8 cellular contexts compared by ENCODE assay signal in the genomic region with DNA sequence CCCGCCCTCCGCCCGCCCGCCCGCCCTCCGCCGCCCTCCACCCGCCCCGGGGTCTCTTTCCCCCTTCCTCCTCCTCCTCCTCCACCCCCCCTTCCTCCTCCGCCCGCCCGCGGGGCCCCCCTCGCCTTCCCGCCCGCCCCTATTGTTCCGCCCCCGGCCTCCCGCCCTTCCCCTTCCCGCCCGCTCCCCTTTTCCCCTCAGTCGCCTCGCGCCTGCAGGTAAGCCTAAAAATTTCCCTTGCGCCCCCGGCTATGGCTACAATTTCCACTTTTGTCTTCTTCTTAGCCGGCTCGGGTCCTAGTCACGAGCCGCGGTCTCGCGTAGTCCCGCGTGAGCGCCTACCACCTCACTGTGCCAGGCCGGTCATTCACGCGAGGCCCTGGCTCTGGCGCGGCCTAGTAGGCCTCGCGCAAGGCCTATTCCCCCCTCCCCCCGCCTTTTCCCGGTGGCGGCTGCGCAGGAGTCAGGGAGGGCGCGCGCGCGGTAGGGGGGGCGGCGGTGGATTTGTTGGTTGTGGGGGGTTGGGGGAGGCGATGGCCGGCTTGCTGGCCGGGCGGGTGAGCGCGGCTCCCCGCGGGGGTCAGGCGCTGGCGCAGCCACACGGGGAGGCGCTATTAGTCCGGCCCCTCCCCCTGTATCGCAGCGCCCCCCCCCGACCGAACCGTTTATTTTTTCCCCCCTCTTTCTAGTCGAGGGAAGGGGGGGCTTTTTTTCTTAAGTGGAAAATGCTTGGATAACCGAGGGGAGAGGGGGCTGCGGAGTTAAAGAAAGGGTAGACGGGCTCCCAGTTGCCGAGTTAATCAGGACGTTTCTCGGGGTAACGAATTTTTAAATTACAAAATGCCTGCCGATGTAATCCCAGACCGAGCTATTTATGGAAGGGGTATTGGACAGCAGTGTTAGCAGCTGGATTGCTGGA. TPM values are rescaled to one million over a fixed set of nuclear protein-coding genes. Genes with fewer than 3 reads are reported as not detected.
A peak's percentile ranks its signal among the peaks of the same experiment; 100 is the strongest.
DNase-seq lines count a peak whose midpoint lies in the region; ATAC-seq and TF ChIP-seq lines count a peak whose summit lies in the region.

No MANE protein-coding gene starts in this region.

- H3K4me1 ChIP-seq in right cardiac atrium (ENCODE audit: control insufficient read depth, insufficient read depth, low read length) (peaks cover 2% of the 10 kb centered on the region), psoas muscle (peaks cover 38% of the 10 kb centered on the region)

- TF ChIP-seq CTCF in psoas muscle (IDR thresholded peaks at IDR 0.05): peak; percentile 26

- under 1% methylated on average over 66 of the region's 82 CpGs for WGBS in right cardiac atrium
- WGBS in psoas muscle, 3 donors: 0% methylated on average over 54 to 70 of the region's 82 CpGs

- H3K27me3 ChIP-seq in right cardiac atrium (ENCODE audit: control insufficient read depth, insufficient read depth): no peaks in the 10 kb centered on the region
- no peaks in the 10 kb centered on the region for H3K27me3 ChIP-seq in psoas muscle (ENCODE audit: insufficient read depth in 3 of 3, low read length in 2 of 3)

- H3K4me3 ChIP-seq in right cardiac atrium (ENCODE audit: low read length) (peak overlapping the region; percentile 75), psoas muscle (peak overlapping the region; percentile 83)

- no peaks in the 10 kb centered on the region for H3K9me3 ChIP-seq in right cardiac atrium (ENCODE audit: control insufficient read depth, low read length)
- H3K9me3 ChIP-seq in psoas muscle: no peaks in the 10 kb centered on the region

- H3K27ac ChIP-seq in right cardiac atrium (ENCODE audit: low read length) (peak overlapping the region; percentile 99), psoas muscle (peak overlapping the region; percentile 93)

- DNase-seq in AG08396 (ENCODE audit: low spot score) (peak; percentile 91), NCI-H1092 (lab: John Stamatoyannopoulos, UW) (peak; percentile 59), T-helper 22 cell (ENCODE audit: low read depth) (peak; percentile 68), anterior cingulate cortex (lab: John Stamatoyannopoulos, UW) (peak in 57 of 58 donors; percentile 37 to 92 (median 81)), right cardiac atrium (peak; percentile 91 to 96 (median 96)), psoas muscle (peak; percentile 91 to 96), ureter (ENCODE audit: low spot score) (peak; percentile 91)

- ATAC-seq in GM19351 (IDR thresholded peaks at IDR 0.05; ENCODE audit: unreplicated experiment): peak; percentile 30
- peak; percentile 85 to 87 for ATAC-seq in right cardiac atrium
- ATAC-seq in psoas muscle: peak; percentile 78 to 87 (median 80)

- intact Hi-C loops in right cardiac atrium (cut with DNase I) (loop anchor here in 1 of 4 donors (10.0 kb wide), 1 partner anchor 52 kb away; the partner anchor contains the start of genes NPFF and TARBP2), psoas muscle (cut with DNase I) (loop anchor here in 1 of 2 donors (1.0 to 5.0 kb wide), 3 partner anchors 23 to 230 kb away; partner anchors contain the start of gene MAP3K12)

- peaks cover 17 to 46% of the 10 kb centered on the region in 2 donors for H3K36me3 ChIP-seq in psoas muscle (ENCODE audit: insufficient read depth in 1 of 2, low read depth in 1 of 2)

RNA-seq across cellular contexts. Expression of gene PCBP2, which starts 0.5 kb away (rescaled TPM):
- total RNA-seq in right cardiac atrium (100 to 1,000 TPM; 575 to 743 (median 588) TPM), psoas muscle (100 to 1,000 TPM; 354 to 507 (median 439) TPM), ureter (675 TPM)
- polyA plus RNA-seq in right cardiac atrium (349 TPM), psoas muscle (100 to 1,000 TPM; 254 to 469 (median 365) TPM)

RNA-seq across cellular contexts. Expression of gene PRR13, which starts 10.9 kb away (rescaled TPM):
- total RNA-seq in right cardiac atrium (10 to 100 TPM; 66.9 to 85.6 (median 82.6) TPM), psoas muscle (10 to 100 TPM; 45.2 to 85.0 (median 62.6) TPM), ureter (210 TPM)
- polyA plus RNA-seq in right cardiac atrium (69.1 TPM), psoas muscle (100 to 1,000 TPM in 1 of 3 donors, 10 to 100 TPM in 2; 65.6 to 136 (median 82.0) TPM)

RNA-seq across cellular contexts. Expression of gene AMHR2, which starts 28.8 kb away (rescaled TPM):
- total RNA-seq in right cardiac atrium (under 1 TPM in 3 of 4 donors, not detected in 1; 0.54 to 0.88 (median 0.82) TPM), psoas muscle (1 to 10 TPM in 2 of 4 donors, under 1 TPM in 2; 0.40 to 1.6 (median 0.97) TPM), ureter (not detected)
- polyA plus RNA-seq in right cardiac atrium (0.48 TPM), psoas muscle (under 1 TPM; 0.43 to 0.84 (median 0.72) TPM)

RNA-seq across cellular contexts. Expression of gene MAP3K12, which starts 46.8 kb away (rescaled TPM):
- total RNA-seq in right cardiac atrium: 1 to 10 TPM; 7.7 to 9.6 (median 9.0) TPM
- 9.2 TPM for polyA plus RNA-seq in right cardiac atrium
- total RNA-seq in psoas muscle: 1 to 10 TPM; 1.9 to 2.9 (median 2.3) TPM
- polyA plus RNA-seq in psoas muscle: 1 to 10 TPM; 2.3 to 3.1 (median 3.0) TPM
- total RNA-seq in ureter: 19.9 TPM

RNA-seq across cellular contexts. Expression of gene TARBP2, which starts 48.7 kb away (rescaled TPM):
- total RNA-seq in right cardiac atrium: 10 to 100 TPM; 12.9 to 13.9 (median 13.4) TPM
- 12.8 TPM for polyA plus RNA-seq in right cardiac atrium
- total RNA-seq in psoas muscle: 10 to 100 TPM in 2 of 4 donors, 1 to 10 TPM in 2; 7.6 to 10.8 (median 10.4) TPM
- polyA plus RNA-seq in psoas muscle: 10 to 100 TPM; 10.2 to 23.3 (median 21.2) TPM
- 38.3 TPM for total RNA-seq in ureter

Comparison
In these comparisons a context has a peak if more than half of its experiments do, and no peak if none do; other contexts are left out.
1. Peak in every context shown above with its lines: DNase-seq, ATAC-seq, H3K4me3 ChIP-seq and H3K27ac ChIP-seq.
2. ATAC-seq: peak in every context shown above with its lines; median percentile 86 in right cardiac atrium; 80 in psoas muscle; 30 in GM19351.